21 cellular contexts compared by ENCODE assay signal in genomic region chr1:16975838-16976237, GRCh38. TPM values are rescaled to one million over a fixed set of nuclear protein-coding genes. Genes with fewer than 3 reads are reported as not detected.
DNase-seq lines count a peak whose midpoint lies in the region; ATAC-seq and TF ChIP-seq lines count a peak whose summit lies in the region.
"Had no signal": no experiment of that assay in that cellular context is flagged by ENCODE, and none has a peak within 500 bp of the region (broad histone marks: within the 10 kb centered on the region; RNA-seq: fewer than 3 reads in every experiment).

No MANE protein-coding gene starts in this region.

- no peak overlapping the region for H3K4me3 Mint-ChIP-seq in chondrocyte (ENCODE audit: unreplicated experiment)
- H3K4me3 Mint-ChIP-seq in memory B cell, result no peak overlapping the region
- H3K4me3 Mint-ChIP-seq in stimulated activated effector memory CD8-positive, alpha-beta T cell treated with anti-CD3 and anti-CD28 coated beads, Interleukin-12 subunit alpha, Interleukin-12 subunit beta, amount 100 ng/mL, for 72 hours, result no peak overlapping the region
- no peak overlapping the region for H3K4me3 Mint-ChIP-seq in activated T-cell treated with anti-CD3 and anti-CD28 coated beads, Interleukin-2, amount 50 U/mL, for 72 hours
- H3K4me3 Mint-ChIP-seq: B cell, CD14-positive monocyte had no signal

- no peak for TF ChIP-seq CTCF in chondrocyte (IDR thresholded peaks at IDR 0.05)

- H3K36me3 ChIP-seq in NT2/D1 (ENCODE audit: insufficient read depth, insufficient read length, low read length), result peaks cover 59% of the 10 kb centered on the region
- H3K36me3 ChIP-seq: HAP-1 had no signal

- H3K27me3 ChIP-seq in NT2/D1 (ENCODE audit: insufficient read depth, insufficient read length), result no peaks in the 10 kb centered on the region
- H3K27me3 ChIP-seq: MG63 had no signal

- H3K27me3 Mint-ChIP-seq in chondrocyte (ENCODE audit: low read depth), result no peaks in the 10 kb centered on the region
- peaks cover 6% of the 10 kb centered on the region for H3K27me3 Mint-ChIP-seq in memory B cell
- H3K27me3 Mint-ChIP-seq in activated T-cell treated with anti-CD3 and anti-CD28 coated beads, Interleukin-2, amount 50 U/mL, for 72 hours (ENCODE audit: low read depth), result peaks cover 3% of the 10 kb centered on the region

- ATAC-seq in memory B cell (ENCODE audit: low read depth) (no peak), GM21737 (IDR thresholded peaks at IDR 0.05; ENCODE audit: unreplicated experiment) (no peak), GM18870 (IDR thresholded peaks at IDR 0.05; ENCODE audit: unreplicated experiment) (no peak)
- no peak for ATAC-seq in stimulated activated effector memory CD8-positive, alpha-beta T cell treated with anti-CD3 and anti-CD28 coated beads, Interleukin-12 subunit alpha, Interleukin-12 subunit beta, amount 100 ng/mL, for 72 hours
- ATAC-seq in activated T-cell treated with anti-CD3 and anti-CD28 coated beads, Interleukin-2, amount 50 U/mL, for 72 hours (replicated peaks in 1 of 2), result no peak
- ATAC-seq: A549 had no signal

- H3K4me3 ChIP-seq in NT2/D1 (ENCODE audit: insufficient read length, low read depth), result no peak overlapping the region
- H3K4me3 ChIP-seq: A549, HAP-1, MG63 had no signal

- H3K4me1 Mint-ChIP-seq in chondrocyte (ENCODE audit: low read depth) (peaks cover 65% of the 10 kb centered on the region), memory B cell (peaks cover 2% of the 10 kb centered on the region)
- peaks cover 10% of the 10 kb centered on the region for H3K4me1 Mint-ChIP-seq in stimulated activated effector memory CD8-positive, alpha-beta T cell treated with anti-CD3 and anti-CD28 coated beads, Interleukin-12 subunit alpha, Interleukin-12 subunit beta, amount 100 ng/mL, for 72 hours
- H3K4me1 Mint-ChIP-seq in activated T-cell treated with anti-CD3 and anti-CD28 coated beads, Interleukin-2, amount 50 U/mL, for 72 hours (ENCODE audit: low read depth), result peaks cover 3% of the 10 kb centered on the region

- H3K36me3 Mint-ChIP-seq in chondrocyte (ENCODE audit: low read depth) (peaks cover 7% of the 10 kb centered on the region), memory B cell (no peaks in the 10 kb centered on the region)
- H3K36me3 Mint-ChIP-seq in stimulated activated effector memory CD8-positive, alpha-beta T cell treated with anti-CD3 and anti-CD28 coated beads, Interleukin-12 subunit alpha, Interleukin-12 subunit beta, amount 100 ng/mL, for 72 hours, result no peaks in the 10 kb centered on the region
- no peaks in the 10 kb centered on the region for H3K36me3 Mint-ChIP-seq in activated T-cell treated with anti-CD3 and anti-CD28 coated beads, Interleukin-2, amount 50 U/mL, for 72 hours (ENCODE audit: insufficient read depth in 2 of 2)

- no peaks in the 10 kb centered on the region for H3K9me3 ChIP-seq in NT2/D1 (ENCODE audit: insufficient read depth, low read length)
- H3K9me3 ChIP-seq: A549, HAP-1, MG63 had no signal

- no peaks in the 10 kb centered on the region for H3K9me3 Mint-ChIP-seq in chondrocyte (ENCODE audit: low read depth)
- H3K9me3 Mint-ChIP-seq in memory B cell, result no peaks in the 10 kb centered on the region
- no peaks in the 10 kb centered on the region for H3K9me3 Mint-ChIP-seq in stimulated activated effector memory CD8-positive, alpha-beta T cell treated with anti-CD3 and anti-CD28 coated beads, Interleukin-12 subunit alpha, Interleukin-12 subunit beta, amount 100 ng/mL, for 72 hours
- H3K9me3 Mint-ChIP-seq in activated T-cell treated with anti-CD3 and anti-CD28 coated beads, Interleukin-2, amount 50 U/mL, for 72 hours, result no peaks in the 10 kb centered on the region

- peaks cover 16% of the 10 kb centered on the region for H3K4me1 ChIP-seq in NT2/D1 (ENCODE audit: insufficient read depth, insufficient read length)
- H3K4me1 ChIP-seq: A549, HAP-1 had no signal

- DNase-seq in NT2/D1 (ENCODE audit: low read depth, low spot score) (no peak), chondrocyte (ENCODE audit: low spot score) (no peak), memory B cell (ENCODE audit: low spot score in 2 of 2) (no peak), germinal center (ENCODE audit: low spot score) (no peak)
- DNase-seq in stimulated activated effector memory CD8-positive, alpha-beta T cell treated with anti-CD3 and anti-CD28 coated beads, Interleukin-12 subunit alpha, Interleukin-12 subunit beta, amount 100 ng/mL, for 72 hours (ENCODE audit: low spot score in 2 of 2), result no peak
- DNase-seq in activated T-cell treated with anti-CD3 and anti-CD28 coated beads, Interleukin-2, amount 50 U/mL, for 72 hours, result no peak
- DNase-seq: DMS53, GDM1, Kasumi-1, MG63, NCI-H1417, NCI-H1694 treated with DMSO at 0.1 percent for 48 hours, NCI-H2081 treated with DMSO at 0.1 percent for 48 hours, NCI-H526, SHP77 had no signal

- peak overlapping the region; percentile 42 for H3K9ac ChIP-seq in NT2/D1 (ENCODE audit: insufficient read length, low read depth)

- peak overlapping the region; percentile 53 for H3K27ac Mint-ChIP-seq in chondrocyte (ENCODE audit: unreplicated experiment)
- peak overlapping the region; percentile 54 for H3K27ac Mint-ChIP-seq in memory B cell
- H3K27ac Mint-ChIP-seq in stimulated activated effector memory CD8-positive, alpha-beta T cell treated with anti-CD3 and anti-CD28 coated beads, Interleukin-12 subunit alpha, Interleukin-12 subunit beta, amount 100 ng/mL, for 72 hours, result peak overlapping the region; percentile 81
- H3K27ac Mint-ChIP-seq in activated T-cell treated with anti-CD3 and anti-CD28 coated beads, Interleukin-2, amount 50 U/mL, for 72 hours, result no peak overlapping the region
- H3K27ac Mint-ChIP-seq: B cell, CD14-positive monocyte had no signal

RNA-seq across cellular contexts. Expression of gene MFAP2, which starts 4.6 kb away (rescaled TPM):
- 260 to 285 TPM (median 269 TPM) in 3 replicates for total RNA-seq in chondrocyte
- total RNA-seq in activated T-cell treated with anti-CD3 and anti-CD28 coated beads, Interleukin-2, amount 50 U/mL, for 72 hours, result under 1 TPM; 0.37 to 0.67 TPM
- total RNA-seq: B cell had no signal

RNA-seq across cellular contexts. Expression of gene ATP13A2, which starts 35.9 kb away (rescaled TPM):
- total RNA-seq in chondrocyte, result 52.1 to 60.8 TPM (median 54.4 TPM) in 3 replicates
- total RNA-seq in activated T-cell treated with anti-CD3 and anti-CD28 coated beads, Interleukin-2, amount 50 U/mL, for 72 hours, result 10 to 100 TPM; 22.2 to 23.8 TPM

RNA-seq across cellular contexts. Expression of gene CROCC, which starts 54.1 kb away (rescaled TPM):
- 24.7 to 32.2 TPM (median 26.2 TPM) in 3 replicates for total RNA-seq in chondrocyte
- 10 to 100 TPM; 16.8 to 24.7 TPM for total RNA-seq in activated T-cell treated with anti-CD3 and anti-CD28 coated beads, Interleukin-2, amount 50 U/mL, for 72 hours

Comparison
In these comparisons a context has a peak if more than half of its experiments do, and no peak if none do; other contexts are left out.
1. RNA of gene MFAP2, which starts 4.6 kb away (total RNA-seq): 260 to 285 TPM in chondrocyte; 0.37 to 0.67 TPM in activated T-cell treated with anti-CD3 and anti-CD28 coated beads, Interleukin-2, amount 50 U/mL, for 72 hours; every median in the first group is over 100 times any median in the second.